In the genomic region with DNA sequence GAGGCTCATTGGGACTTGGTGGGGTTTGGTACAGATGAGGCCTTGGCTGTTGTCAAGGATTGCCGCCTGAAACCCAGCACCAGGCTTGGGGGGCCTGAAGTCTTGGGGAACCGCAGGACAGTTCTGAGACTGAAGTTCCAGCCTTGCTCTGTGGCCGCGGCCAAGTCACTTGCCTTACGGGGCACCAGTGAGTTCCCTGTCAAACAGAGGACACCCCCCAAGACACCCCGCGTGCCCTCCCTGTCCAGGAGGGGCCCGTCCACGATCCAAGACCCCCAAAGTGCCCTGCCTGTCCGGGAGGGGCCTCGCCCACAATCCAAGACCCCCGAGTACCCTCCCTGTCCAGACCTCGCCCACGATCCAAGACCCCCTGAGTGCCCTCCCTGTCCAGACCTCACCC, we compare ENCODE assay signal across 10 cellular contexts. TPM values are rescaled to one million over a fixed set of nuclear protein-coding genes. Genes with fewer than 3 reads are reported as not detected.
DNase-seq lines count a peak whose midpoint lies in the region; ATAC-seq and TF ChIP-seq lines count a peak whose summit lies in the region.
"Had no signal": no experiment of that assay in that cellular context is flagged by ENCODE, and none has a peak within 500 bp of the region (broad histone marks: within the 10 kb centered on the region; RNA-seq: fewer than 3 reads in every experiment).

No MANE protein-coding gene starts in this region.

- H3K36me3 ChIP-seq in iPS-20b (ENCODE audit: insufficient read depth, low read depth, low read length) (peaks cover 26% of the 10 kb centered on the region), spleen (peaks cover 0 to 48% (median 34%) of the 10 kb centered on the region in 6 donors)

- CTCF ChIA-PET in WTC11 (lab: Charles Lee), result interaction anchor here (6.5 kb wide), 1 partner anchor 24 kb away, joined by 82 read pairs; no protein-coding TSS in a partner anchor

- no peak for TF ChIP-seq POLR2A in spleen (IDR thresholded peaks at IDR 0.05)
- no peak for TF ChIP-seq POLR2A in GM18505 (IDR thresholded peaks at IDR 0.05; ENCODE audit: borderline replicate concordance, extremely low read depth, insufficient read depth, insufficient read length)

- H3K27ac Mint-ChIP-seq in WTC11, result no peak overlapping the region

- POLR2A ChIA-PET in WTC11 (lab: Charles Lee), result no interaction called here

- H3K36me3 Mint-ChIP-seq in WTC11, result peaks cover 11% of the 10 kb centered on the region

- H3K9me3 ChIP-seq in iPS-20b (ENCODE audit: insufficient read depth, low read depth, low read length) (no peaks in the 10 kb centered on the region), spleen (no peaks in the 10 kb centered on the region)

- H3K4me1 Mint-ChIP-seq in WTC11, result peaks cover 8% of the 10 kb centered on the region

- H3K27ac ChIP-seq in iPS-20b (ENCODE audit: low read length) (no peak overlapping the region), spleen (peak overlapping the region; percentile 69 to 99 (median 96))

- H3K4me1 ChIP-seq in iPS-20b (ENCODE audit: insufficient read depth, low read length) (no peaks in the 10 kb centered on the region), spleen (peaks cover 17 to 66% (median 45%) of the 10 kb centered on the region in 6 donors)

- H3K4me3 ChIP-seq in GM12875 (ENCODE audit: low read depth, low read length) (no peak overlapping the region), iPS-20b (ENCODE audit: low read length) (no peak overlapping the region), spleen (peak overlapping the region in 3 of 8 donors; percentile 96 to 99 (median 99))

- H3K27me3 ChIP-seq in iPS-20b (ENCODE audit: insufficient read depth, low read length) (no peaks in the 10 kb centered on the region), spleen (replicated peaks in 1 of 7) (no peaks in the 10 kb centered on the region)

- no peaks in the 10 kb centered on the region for H3K9me3 Mint-ChIP-seq in WTC11

- 71 to 92% (median 89%) methylated on average over 6 to 14 of the region's 14 CpGs for WGBS in spleen, 5 donors

- no peak for DNase-seq in WTC11 (ENCODE audit: low spot score)
- DNase-seq in spleen, result peak; percentile 72
- DNase-seq in SW480 (ENCODE audit: low spot score), result no peak
- DNase-seq in DMS53 treated with DMSO at 0.1 percent for 48 hours (lab: John Stamatoyannopoulos, UW; ENCODE audit: unreplicated experiment), result no peak
- DNase-seq: cerebellar nuclear complex, left ventricle myocardium superior, NCI-H2029 treated with DMSO at 0.1 percent for 48 hours had no signal

- peak overlapping the region; percentile 87; the same call in 1 of the 2 replicates for H3K9ac ChIP-seq in iPS-20b (ENCODE audit: low read depth, low read length)

- intact Hi-C loops in spleen (cut with DNase I; ENCODE audit: low total_unique reads), result loop anchor here (5.0 kb wide), 1 partner anchor 38 kb away; a partner anchor contains a TSS

- peak overlapping the region; percentile 79 for H3K4me3 Mint-ChIP-seq in WTC11

- H3K27me3 Mint-ChIP-seq in WTC11 (ENCODE audit: low read depth), result no peaks in the 10 kb centered on the region

- ATAC-seq in WTC11, result no peak
- ATAC-seq in GM18505 (IDR thresholded peaks at IDR 0.05; ENCODE audit: unreplicated experiment), result no peak
- ATAC-seq: left ventricle myocardium superior had no signal

- TF ChIP-seq CTCF in GM12875 (IDR thresholded peaks at IDR 0.05; ENCODE audit: borderline replicate concordance, insufficient read depth, low read depth, low read length) (0 out of 2 replicates have a peak, but pooled peaks have one; percentile 15), WTC11 (IDR thresholded peaks at IDR 0.05) (no peak), spleen (IDR thresholded peaks at IDR 0.05 in 8 of 11, conservative IDR thresholded peaks at IDR 0.05 in 3 of 11) (no peak)

TF ChIP-seq in WTC11, 78 proteins besides CTCF, POLR2A, EP300 and RAD21:
- TF ChIP-seq, protein P1, sequence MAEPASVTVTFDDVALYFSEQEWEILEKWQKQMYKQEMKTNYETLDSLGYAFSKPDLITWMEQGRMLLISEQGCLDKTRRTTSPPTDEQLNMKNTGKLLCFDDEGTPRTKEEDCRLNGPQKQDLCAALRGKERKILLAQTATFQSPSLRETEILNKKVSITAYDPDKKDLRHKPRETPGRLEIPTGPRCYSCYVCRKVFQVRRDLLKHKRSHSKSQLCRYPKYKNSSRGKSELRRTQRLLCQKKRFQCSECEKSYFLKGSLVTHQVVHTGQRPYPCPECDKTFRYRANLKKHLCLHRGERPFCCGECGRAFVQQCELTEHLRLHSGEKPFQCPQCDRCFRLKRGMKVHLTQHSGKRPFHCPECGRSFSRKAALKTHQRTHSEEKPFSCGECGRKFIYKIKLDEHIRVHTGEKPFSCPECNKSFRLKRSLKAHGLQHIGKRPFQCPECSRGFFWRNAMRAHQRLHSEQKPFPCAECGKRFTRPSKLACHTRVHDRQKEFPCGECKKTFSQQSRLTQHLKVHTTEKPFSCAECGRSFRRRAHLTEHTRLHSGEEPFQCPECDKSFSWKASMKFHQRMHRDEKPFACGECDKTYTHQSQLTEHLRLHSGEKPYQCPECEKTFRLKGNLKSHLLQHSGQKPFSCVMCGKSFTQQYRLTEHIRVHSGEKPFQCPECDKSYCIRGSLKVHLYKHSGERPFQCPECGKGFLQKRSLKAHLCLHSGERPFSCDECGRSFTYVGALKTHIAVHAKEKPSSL (CRISPR knock-in tag; conservative IDR thresholded peaks at IDR 0.05), result no peak
- no peak for TF ChIP-seq FOXK1 (CRISPR knock-in tag; IDR thresholded peaks at IDR 0.05)

RNA-seq across cellular contexts. Expression of a gene that starts 2.5 kb away (rescaled TPM):
- total RNA-seq in WTC11 (2021), result 124 to 129 TPM (median 126 TPM) in 3 replicates
- total RNA-seq in spleen, result 10 to 100 TPM; 36.5 to 52.4 (median 48.3) TPM
- 10 to 100 TPM; 35.9 to 83.9 (median 68.7) TPM for polyA plus RNA-seq in spleen

RNA-seq across cellular contexts. Expression of a gene that starts 9.8 kb away (rescaled TPM):
- total RNA-seq in WTC11 (2021) (0.21 to 0.68 TPM (median 0.60 TPM) in 3 replicates), spleen (10 to 100 TPM in 4 of 7 donors, 1 to 10 TPM in 3; 3.9 to 19.5 (median 13.5) TPM)
- 10 to 100 TPM in 2 of 3 donors, 1 to 10 TPM in 1; 9.4 to 19.1 (median 16.3) TPM for polyA plus RNA-seq in spleen

RNA-seq across cellular contexts. Expression of a gene that starts 26.8 kb away (rescaled TPM):
- total RNA-seq in WTC11 (2021), result 14.3 to 18.8 TPM (median 14.9 TPM) in 3 replicates
- 10 to 100 TPM; 16.1 to 23.7 (median 19.5) TPM for total RNA-seq in spleen
- 10 to 100 TPM in 2 of 3 donors, 1 to 10 TPM in 1; 9.8 to 24.4 (median 19.4) TPM for polyA plus RNA-seq in spleen

RNA-seq across cellular contexts. Expression of a gene that starts 37.8 kb away (rescaled TPM):
- total RNA-seq in WTC11 (2021) (3.2 to 4.7 TPM (median 3.9 TPM) in 3 replicates), spleen (10 to 100 TPM in 3 of 7 donors, 1 to 10 TPM in 4; 5.1 to 33.6 (median 5.9) TPM)
- 10 to 100 TPM in 1 of 3 donors, 1 to 10 TPM in 2; 3.0 to 23.9 (median 3.4) TPM for polyA plus RNA-seq in spleen

RNA-seq across cellular contexts. Expression of a gene that starts 38.3 kb away (rescaled TPM):
- total RNA-seq in WTC11 (2021) (758 to 847 TPM (median 841 TPM) in 3 replicates), spleen (100 to 1,000 TPM; 180 to 307 (median 274) TPM)
- polyA plus RNA-seq in spleen, result 100 to 1,000 TPM in 2 of 3 donors, 10 to 100 TPM in 1; 95.3 to 141 (median 139) TPM
